Comparison of ENCODE assay signal across 8 cellular contexts in the genomic region with DNA sequence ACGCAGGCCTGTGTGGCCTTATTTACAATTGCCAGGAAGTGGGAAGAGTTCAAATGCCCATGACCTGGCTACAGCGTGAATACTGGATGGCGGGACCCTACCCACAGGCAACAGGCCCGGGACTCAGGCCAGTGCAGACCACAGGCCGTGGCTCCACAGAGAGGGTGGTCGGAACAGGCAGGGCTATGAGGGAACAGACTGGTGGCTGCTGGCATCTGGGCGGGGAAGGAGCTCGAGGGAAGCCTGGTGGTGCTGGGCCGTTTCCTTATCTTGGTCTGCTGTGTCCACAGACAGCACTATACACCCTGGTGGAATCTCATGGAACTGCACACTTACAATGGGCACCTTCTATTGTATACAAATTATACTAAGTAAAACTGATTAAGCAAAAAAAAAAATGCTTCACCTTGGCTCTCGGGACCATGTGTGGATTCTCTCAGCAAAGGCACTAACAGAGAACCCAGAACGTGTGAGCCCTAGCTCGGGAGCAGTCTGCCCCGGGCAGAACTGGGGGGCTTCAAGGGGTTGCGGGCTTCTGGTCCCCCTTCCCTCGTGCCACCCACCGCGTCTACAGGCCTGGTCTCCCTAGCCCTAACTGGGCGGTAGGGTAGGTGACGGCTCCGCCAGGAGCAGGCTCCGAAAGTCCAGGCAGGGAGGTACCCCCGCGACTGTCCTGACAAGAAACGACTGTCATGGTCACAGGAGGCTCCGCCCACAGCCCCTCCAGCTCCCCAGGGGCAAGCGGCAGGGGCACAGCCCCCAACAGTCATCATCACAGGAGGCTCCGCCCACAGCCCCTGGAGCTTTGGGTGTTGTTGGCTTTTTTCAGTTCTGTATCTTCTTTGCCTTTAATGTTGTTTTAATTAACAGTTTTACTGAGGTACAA. TPM values are rescaled to one million over a fixed set of nuclear protein-coding genes. Genes with fewer than 3 reads are reported as not detected.
DNase-seq lines count a peak whose midpoint lies in the region; ATAC-seq and TF ChIP-seq lines count a peak whose summit lies in the region.

No MANE protein-coding gene starts in this region.

- 66 to 78% methylated on average over 27 of the region's 27 CpGs for WGBS in sigmoid colon, 2 donors

- H3K4me3 ChIP-seq in GM06990 (replicated peaks; ENCODE audit: low read depth, low read length) (no peak overlapping the region), sigmoid colon (no peak overlapping the region)

- no peak for TF ChIP-seq POLR2A in sigmoid colon (IDR thresholded peaks at IDR 0.05)

- intact Hi-C loops in left ventricle myocardium superior (cut with micrococcal nuclease): no loop called here
- intact Hi-C loops in sigmoid colon (cut with DNase I): loop anchor here (5.0 kb wide), 1 partner anchor 59 kb away; no protein-coding TSS in a partner anchor

- no peaks in the 10 kb centered on the region for H3K27me3 ChIP-seq in GM06990 (replicated peaks; ENCODE audit: control insufficient read depth, insufficient read depth, low read length)
- no peaks in the 10 kb centered on the region for H3K27me3 ChIP-seq in sigmoid colon

- peaks cover 0 to 15% (median 0%) of the 10 kb centered on the region in 4 donors for H3K4me1 ChIP-seq in sigmoid colon

- peak; percentile 65 for ATAC-seq in left ventricle myocardium superior
- ATAC-seq in GM18519 (IDR thresholded peaks at IDR 0.05; ENCODE audit: low FRiP score, unreplicated experiment): no peak

- TF ChIP-seq EP300 in sigmoid colon (IDR thresholded peaks at IDR 0.05): no peak

- peaks cover 5% of the 10 kb centered on the region for H3K36me3 ChIP-seq in GM06990 (ENCODE audit: control insufficient read depth, insufficient read depth, low read length)
- peaks cover 0 to 22% (median 0%) of the 10 kb centered on the region in 4 donors for H3K36me3 ChIP-seq in sigmoid colon

- H3K9me3 ChIP-seq in sigmoid colon: no peaks in the 10 kb centered on the region

- DNase-seq in AG09319 (ENCODE audit: extremely low read depth, low read depth): peak; percentile 44
- DNase-seq in GM06990 (ENCODE audit: extremely low read depth, insufficient read length): no peak
- peak; percentile 26 for DNase-seq in NCI-H2196 treated with DMSO at 0.1 percent for 48 hours (lab: John Stamatoyannopoulos, UW; ENCODE audit: unreplicated experiment)
- peak; percentile 75 for DNase-seq in amniotic epithelial cell (ENCODE audit: low read depth)
- no peak for DNase-seq in left ventricle myocardium superior
- DNase-seq in sigmoid colon: no peak
- DNase-seq in NK-92 treated with Interleukin-12 subunit alpha and Interleukin-12 subunit beta, amount 100 ng/mL, for 24 hours (lab: John Stamatoyannopoulos, UW): no peak

- peak; percentile 56 for TF ChIP-seq CTCF in AG09319 (IDR thresholded peaks at IDR 0.05; ENCODE audit: low read depth, low read length)
- TF ChIP-seq CTCF in GM06990 (IDR thresholded peaks at IDR 0.05; ENCODE audit: insufficient read depth, low read length, poor library complexity, severe bottlenecking): peak; percentile 45
- peak; percentile 33 to 53 (median 40) for TF ChIP-seq CTCF in sigmoid colon (IDR thresholded peaks at IDR 0.05)

- no peak overlapping the region for H3K27ac ChIP-seq in sigmoid colon

RNA-seq across cellular contexts. Expression of gene CEP131, which starts 21.8 kb away (rescaled TPM):
- 13.6 TPM for total RNA-seq in left ventricle myocardium superior
- total RNA-seq in sigmoid colon: 10 to 100 TPM in 1 of 4 donors, 1 to 10 TPM in 3; 4.1 to 11.6 (median 5.1) TPM
- 10 to 100 TPM in 1 of 3 donors, 1 to 10 TPM in 2; 1.8 to 10.5 (median 4.8) TPM for polyA plus RNA-seq in sigmoid colon

RNA-seq across cellular contexts. Expression of gene AATK, which starts 34.9 kb away (rescaled TPM):
- total RNA-seq in left ventricle myocardium superior (14.5 TPM), sigmoid colon (1 to 10 TPM in 3 of 4 donors, under 1 TPM in 1; 0.16 to 9.6 (median 5.4) TPM)
- polyA plus RNA-seq in sigmoid colon: 1 to 10 TPM in 2 of 3 donors, under 1 TPM in 1; 0.69 to 4.2 (median 4.1) TPM

RNA-seq across cellular contexts. Expression of gene PVALEF, which starts 35.6 kb away (rescaled TPM):
- total RNA-seq in left ventricle myocardium superior (0.20 TPM), sigmoid colon (not detected)
- polyA plus RNA-seq in sigmoid colon: not detected

RNA-seq across cellular contexts. Expression of gene TEPSIN, which starts 37.9 kb away (rescaled TPM):
- total RNA-seq in left ventricle myocardium superior: 13.8 TPM
- total RNA-seq in sigmoid colon: 10 to 100 TPM; 15.7 to 42.8 (median 24.4) TPM
- polyA plus RNA-seq in sigmoid colon: 10 to 100 TPM in 2 of 3 donors, 1 to 10 TPM in 1; 6.9 to 33.5 (median 11.4) TPM

RNA-seq across cellular contexts. Expression of gene NDUFAF8, which starts 38.2 kb away (rescaled TPM):
- total RNA-seq in left ventricle myocardium superior (53.7 TPM), sigmoid colon (10 to 100 TPM in 3 of 4 donors, 1 to 10 TPM in 1; 8.6 to 52.4 (median 35.0) TPM)
- polyA plus RNA-seq in sigmoid colon: 10 to 100 TPM; 19.7 to 37.6 (median 26.4) TPM

Comparison
In these comparisons a context has a peak if more than half of its experiments do, and no peak if none do; other contexts are left out.
1. DNase-seq: peak in AG09319 (single experiment), NCI-H2196 treated with DMSO at 0.1 percent for 48 hours (single experiment) and amniotic epithelial cell (single experiment); none in GM06990 (single experiment), left ventricle myocardium superior (single experiment), sigmoid colon (single experiment) and NK-92 treated with Interleukin-12 subunit alpha and Interleukin-12 subunit beta, amount 100 ng/mL, for 24 hours (single experiment).
2. Peak in every context shown above with its lines, with median percentiles within 50 percentile points of each other: CTCF ChIP-seq.